8 cellular contexts compared by ENCODE assay signal in the genomic region with DNA sequence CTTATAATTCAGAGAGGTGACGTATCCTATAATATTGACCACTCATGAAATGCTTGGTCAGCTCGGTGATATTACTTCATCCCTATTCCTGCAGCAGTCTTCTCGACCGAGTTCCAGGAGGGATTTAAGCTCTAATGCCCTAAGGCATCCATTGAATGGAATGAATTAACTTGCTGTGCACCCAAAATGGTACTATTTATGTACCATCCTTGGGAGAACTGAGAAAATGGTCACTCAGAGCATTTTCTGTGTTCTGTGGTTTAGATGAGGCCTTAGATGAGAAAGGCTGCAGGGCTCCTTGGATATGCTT. TPM values are rescaled to one million over a fixed set of nuclear protein-coding genes. Genes with fewer than 3 reads are reported as not detected.
DNase-seq lines count a peak whose midpoint lies in the region; ATAC-seq lines count a peak whose summit lies in the region.

No MANE protein-coding gene starts in this region.

- H3K4me3 ChIP-seq in subcutaneous abdominal adipose tissue (ENCODE audit: low read depth in 1 of 5, low read length in 5 of 5): peak overlapping the region; percentile 79 to 95 (median 90)

- peaks cover 5% of the 10 kb centered on the region for H3K36me3 Mint-ChIP-seq in activated naive CD8-positive, alpha-beta T cell treated with anti-CD3 and anti-CD28 coated beads, Interleukin-2, amount 10 ng/mL, durations not matched to agents 7 days and 5 days

- H3K4me1 Mint-ChIP-seq in activated naive CD8-positive, alpha-beta T cell treated with anti-CD3 and anti-CD28 coated beads, Interleukin-2, amount 10 ng/mL, durations not matched to agents 7 days and 5 days: peaks cover 36% of the 10 kb centered on the region

- peak; percentile 2 for DNase-seq in NCI-H2029 (lab: John Stamatoyannopoulos, UW)
- no peak for DNase-seq in NCI-H2029 treated with DMSO at 0.1 percent for 48 hours (lab: John Stamatoyannopoulos, UW)
- DNase-seq in activated naive CD8-positive, alpha-beta T cell treated with anti-CD3 and anti-CD28 coated beads, Interleukin-2, amount 10 ng/mL, durations not matched to agents 7 days and 5 days: no peak
- DNase-seq in inferior parietal cortex (ENCODE audit: extremely low spot score): peak; percentile 74
- no peak for DNase-seq in hippocampal formation (lab: John Stamatoyannopoulos, UW)

- H3K27ac ChIP-seq in subcutaneous abdominal adipose tissue (ENCODE audit: low read depth, low read length): peak overlapping the region; percentile 100

- peaks cover 11 to 38% (median 28%) of the 10 kb centered on the region in 5 donors for H3K4me1 ChIP-seq in subcutaneous abdominal adipose tissue (ENCODE audit: control insufficient read depth in 5 of 5, insufficient read depth in 5 of 5, low read length in 5 of 5)

- H3K4me3 Mint-ChIP-seq in activated naive CD8-positive, alpha-beta T cell treated with anti-CD3 and anti-CD28 coated beads, Interleukin-2, amount 10 ng/mL, durations not matched to agents 7 days and 5 days: peak overlapping the region; percentile 97

- H3K27me3 Mint-ChIP-seq in activated naive CD8-positive, alpha-beta T cell treated with anti-CD3 and anti-CD28 coated beads, Interleukin-2, amount 10 ng/mL, durations not matched to agents 7 days and 5 days: no peaks in the 10 kb centered on the region

- peak overlapping the region; percentile 100 for H3K27ac Mint-ChIP-seq in activated naive CD8-positive, alpha-beta T cell treated with anti-CD3 and anti-CD28 coated beads, Interleukin-2, amount 10 ng/mL, durations not matched to agents 7 days and 5 days

- H3K36me3 ChIP-seq in subcutaneous abdominal adipose tissue (ENCODE audit: control insufficient read depth in 5 of 5, insufficient read depth in 5 of 5, low read length in 5 of 5): peaks cover 0 to 5% (median 0%) of the 10 kb centered on the region in 5 donors

- H3K9me3 ChIP-seq in subcutaneous abdominal adipose tissue (ENCODE audit: control insufficient read depth in 5 of 5, low read length in 5 of 5): no peaks in the 10 kb centered on the region

- peak overlapping the region; percentile 79 to 99 (median 99) for H3K9ac ChIP-seq in subcutaneous abdominal adipose tissue (ENCODE audit: low read length in 5 of 5)

- H3K9me3 Mint-ChIP-seq in activated naive CD8-positive, alpha-beta T cell treated with anti-CD3 and anti-CD28 coated beads, Interleukin-2, amount 10 ng/mL, durations not matched to agents 7 days and 5 days: peaks cover 1% of the 10 kb centered on the region

- ATAC-seq in activated naive CD8-positive, alpha-beta T cell treated with anti-CD3 and anti-CD28 coated beads, Interleukin-2, amount 10 ng/mL, durations not matched to agents 7 days and 5 days (ENCODE audit: low read depth): no peak
- no peak for ATAC-seq in HG02588 (IDR thresholded peaks at IDR 0.05; ENCODE audit: unreplicated experiment)
- ATAC-seq in GM21529 (IDR thresholded peaks at IDR 0.05; ENCODE audit: unreplicated experiment): no peak

- H3K27me3 ChIP-seq in subcutaneous abdominal adipose tissue (ENCODE audit: control insufficient read depth in 5 of 5, insufficient read depth in 4 of 5, low read length in 5 of 5): no peaks in the 10 kb centered on the region

- POLR2A ChIA-PET in activated naive CD8-positive, alpha-beta T cell treated with anti-CD3 and anti-CD28 coated beads, Interleukin-2, amount 10 ng/mL, durations not matched to agents 7 days and 5 days (lab: Charles Lee): interaction anchor here (0.7 to 3.0 kb wide), 9 partner anchors 15 to 390 kb away, joined by 3 to 28 read pairs (median 7); partner anchors contain the start of gene SQOR

RNA-seq across cellular contexts. Expression of gene BLOC1S6, which starts 0.6 kb away (rescaled TPM):
- 10 to 100 TPM; 40.1 to 40.6 TPM for total RNA-seq in activated naive CD8-positive, alpha-beta T cell treated with anti-CD3 and anti-CD28 coated beads, Interleukin-2, amount 10 ng/mL, durations not matched to agents 7 days and 5 days

RNA-seq across cellular contexts. Expression of gene SQOR, which starts 47.0 kb away (rescaled TPM):
- total RNA-seq in activated naive CD8-positive, alpha-beta T cell treated with anti-CD3 and anti-CD28 coated beads, Interleukin-2, amount 10 ng/mL, durations not matched to agents 7 days and 5 days: 10 to 100 TPM; 65.6 to 66.8 TPM

Comparison
In these comparisons a context has a peak if more than half of its experiments do, and no peak if none do; other contexts are left out.
1. DNase-seq: peak in NCI-H2029 (single experiment) and inferior parietal cortex (single experiment); none in NCI-H2029 treated with DMSO at 0.1 percent for 48 hours (single experiment), activated naive CD8-positive, alpha-beta T cell treated with anti-CD3 and anti-CD28 coated beads, Interleukin-2, amount 10 ng/mL, durations not matched to agents 7 days and 5 days (single experiment) and hippocampal formation (0 of 2).